Comparison of ENCODE assay signal across 13 cellular contexts in genomic region chr1:207026177-207026576, GRCh38. TPM values are rescaled to one million over a fixed set of nuclear protein-coding genes. Genes with fewer than 3 reads are reported as not detected.
DNase-seq lines count a peak whose midpoint lies in the region; ATAC-seq, FAIRE-seq and TF ChIP-seq lines count a peak whose summit lies in the region.
"Had no signal": no experiment of that assay in that cellular context is flagged by ENCODE, and none has a peak within 500 bp of the region (broad histone marks: within the 10 kb centered on the region; RNA-seq: fewer than 3 reads in every experiment).

No MANE protein-coding gene starts in this region.

- H3K27me3 ChIP-seq in astrocyte (ENCODE audit: insufficient read depth, low read length) = no peaks in the 10 kb centered on the region
- peaks cover 1% of the 10 kb centered on the region for H3K27me3 ChIP-seq in effector memory CD4-positive, alpha-beta T cell (replicated peaks; ENCODE audit: control insufficient read depth, insufficient read depth, low read length, poor library complexity, severe bottlenecking)
- H3K27me3 ChIP-seq: dorsolateral prefrontal cortex had no signal

- no peak for FAIRE-seq in astrocyte (lab: Jason Lieb, UNC)
- FAIRE-seq: D721Med had no signal

- peak overlapping the region; percentile 39 for H3K27ac ChIP-seq in astrocyte (ENCODE audit: low read depth, low read length)
- no peak overlapping the region for H3K27ac ChIP-seq in effector memory CD4-positive, alpha-beta T cell (ENCODE audit: insufficient read depth, low read length, poor library complexity, severe bottlenecking)

- ATAC-seq in GM21515 (IDR thresholded peaks at IDR 0.05; ENCODE audit: unreplicated experiment) (no peak), mucosa of descending colon (no peak)

- no peak overlapping the region for H3K9ac ChIP-seq in astrocyte (ENCODE audit: low read length)

- H3K9me3 ChIP-seq in astrocyte (ENCODE audit: insufficient read depth, low read depth, low read length) (no peaks in the 10 kb centered on the region), mucosa of descending colon (no peaks in the 10 kb centered on the region)
- no peaks in the 10 kb centered on the region for H3K9me3 ChIP-seq in effector memory CD4-positive, alpha-beta T cell (ENCODE audit: control insufficient read depth, low read length)

- no peak overlapping the region for H2AFZ ChIP-seq in astrocyte (ENCODE audit: low read depth, low read length)

- no peaks in the 10 kb centered on the region for H4K20me1 ChIP-seq in astrocyte (ENCODE audit: insufficient read depth, low read length)

- no peak for TF ChIP-seq CTCF in astrocyte (IDR thresholded peaks at IDR 0.05; ENCODE audit: insufficient read depth, low read depth, low read length)
- TF ChIP-seq CTCF in mucosa of descending colon (IDR thresholded peaks at IDR 0.05) = no peak

- no peaks in the 10 kb centered on the region for H3K36me3 Mint-ChIP-seq in astrocyte (ENCODE audit: low read depth, unreplicated experiment)
- H3K36me3 Mint-ChIP-seq: activated naive CD8-positive, alpha-beta T cell had no signal

- H3K4me2 ChIP-seq in astrocyte (ENCODE audit: low read length) = peak overlapping the region; percentile 46

- H3K4me3 Mint-ChIP-seq in astrocyte (ENCODE audit: unreplicated experiment) = peak overlapping the region; percentile 1
- H3K4me3 Mint-ChIP-seq: activated naive CD8-positive, alpha-beta T cell had no signal

- DNase-seq in HCEC 1CT = peak; percentile 18
- DNase-seq in astrocyte (ENCODE audit: low read depth) = peak; percentile 36
- DNase-seq in kidney tubule cell (ENCODE audit: low spot score) = peak; percentile 73
- DNase-seq in stromal cell of bone marrow (ENCODE audit: low read depth) = peak; percentile 11
- DNase-seq in NCI-H226 = no peak
- no peak for DNase-seq in effector memory CD4-positive, alpha-beta T cell
- DNase-seq in mucosa of descending colon = no peak
- DNase-seq: dorsolateral prefrontal cortex, hypothalamus had no signal

- H3K4me1 ChIP-seq in astrocyte (ENCODE audit: insufficient read depth, low read length) (peaks cover 44% of the 10 kb centered on the region), mucosa of descending colon (ENCODE audit: low read depth) (peaks cover 44% of the 10 kb centered on the region)
- no peaks in the 10 kb centered on the region for H3K4me1 ChIP-seq in effector memory CD4-positive, alpha-beta T cell (ENCODE audit: control insufficient read depth, insufficient read depth, low read length, poor library complexity, severe bottlenecking)

- no peaks in the 10 kb centered on the region for H3K9me3 Mint-ChIP-seq in astrocyte (ENCODE audit: unreplicated experiment)

- no peak overlapping the region for H3K4me3 ChIP-seq in astrocyte (ENCODE audit: insufficient read depth, low read depth, low read length)
- no peak overlapping the region for H3K4me3 ChIP-seq in effector memory CD4-positive, alpha-beta T cell (ENCODE audit: insufficient read depth, low read depth, low read length, poor library complexity, severe bottlenecking)
- no peak overlapping the region for H3K4me3 ChIP-seq in mucosa of descending colon
- H3K4me3 ChIP-seq: dorsolateral prefrontal cortex had no signal

- H3K27ac Mint-ChIP-seq in astrocyte (ENCODE audit: unreplicated experiment) = peak overlapping the region; percentile 83
- H3K27ac Mint-ChIP-seq: activated naive CD8-positive, alpha-beta T cell had no signal

- intact Hi-C loops in mucosa of descending colon (cut with DNase I, micrococcal nuclease) = no loop called here

- no peaks in the 10 kb centered on the region for H3K79me2 ChIP-seq in astrocyte (ENCODE audit: insufficient read depth, low read length)

- no peaks in the 10 kb centered on the region for H3K27me3 Mint-ChIP-seq in astrocyte (ENCODE audit: low read depth, unreplicated experiment)

- peaks cover 37% of the 10 kb centered on the region for H3K4me1 Mint-ChIP-seq in astrocyte (ENCODE audit: low read depth, unreplicated experiment)

- H3K36me3 ChIP-seq in astrocyte (ENCODE audit: insufficient read depth, low read length) (no peaks in the 10 kb centered on the region), mucosa of descending colon (ENCODE audit: low read depth) (no peaks in the 10 kb centered on the region)
- no peaks in the 10 kb centered on the region for H3K36me3 ChIP-seq in effector memory CD4-positive, alpha-beta T cell (ENCODE audit: control insufficient read depth, insufficient read depth, low read length)

RNA-seq across cellular contexts. Expression of gene C1orf116, which starts 6.4 kb away (rescaled TPM):
- total RNA-seq in astrocyte = 0.14 and 0.86 TPM in 2 replicates
- total RNA-seq in mucosa of descending colon = 10 to 100 TPM in 2 of 3 donors, 1 to 10 TPM in 1; 8.7 to 31.0 (median 25.4) TPM
- total RNA-seq: H4 had no signal

RNA-seq across cellular contexts. Expression of gene YOD1, which starts 24.8 kb away (rescaled TPM):
- total RNA-seq in astrocyte (13.4 and 14.8 TPM in 2 replicates), mucosa of descending colon (1 to 10 TPM; 5.8 to 7.8 (median 7.8) TPM)

RNA-seq across cellular contexts. Expression of gene PFKFB2, which starts 26.9 kb away (rescaled TPM):
- 6.2 and 6.9 TPM in 2 replicates for total RNA-seq in astrocyte
- total RNA-seq in mucosa of descending colon = 100 to 1,000 TPM in 1 of 3 donors, 10 to 100 TPM in 2; 45.1 to 118 (median 90.2) TPM

RNA-seq across cellular contexts. Expression of gene FCAMR, which starts 55.9 kb away (rescaled TPM):
- total RNA-seq in astrocyte (not detected in 2 replicates), mucosa of descending colon (under 1 TPM; 0.41 to 0.98 (median 0.84) TPM)
- total RNA-seq: H4 had no signal

Comparison
In these comparisons a context has a peak if more than half of its experiments do, and no peak if none do; other contexts are left out.
1. DNase-seq: peak in HCEC 1CT (single experiment), astrocyte (single experiment), kidney tubule cell (single experiment) and stromal cell of bone marrow (single experiment); none in NCI-H226 (single experiment), effector memory CD4-positive, alpha-beta T cell (0 of 3) and mucosa of descending colon (0 of 3).